In genomic region chr7:129790136-129790535, GRCh38 we compare ENCODE assay signal across 12 cellular contexts.
"Had no signal": no experiment of that assay in that cellular context is flagged by ENCODE, and none has a peak within 500 bp of the region (broad histone marks: within the 10 kb centered on the region; RNA-seq: fewer than 3 reads in every experiment).

No MANE protein-coding gene starts in this region.

- H3K4me3 ChIP-seq: adrenal gland, body of pancreas, ovary, upper lobe of left lung had no signal

- H3K27ac ChIP-seq: adrenal gland, body of pancreas, ovary, upper lobe of left lung had no signal

- H3K36me3 ChIP-seq: adrenal gland, ovary, upper lobe of left lung had no signal

- H3K27me3 ChIP-seq: ovary had no signal

- H3K9me3 ChIP-seq: adrenal gland, body of pancreas, ovary, upper lobe of left lung had no signal

- DNase-seq: activated CD4-positive, alpha-beta T cell treated with anti-CD3 and anti-CD28 coated beads, Interleukin-2, amount 10 ng/mL, durations not matched to agents 7 days and 5 days; activated CD4-positive, CD25-positive, alpha-beta regulatory T cell; activated naive CD4-positive, alpha-beta T cell treated with anti-CD3 and anti-CD28 coated beads, Interleukin-2, amount 50 U/mL, for 16 hours; adrenal gland; cortex of kidney; effector memory CD4-positive, alpha-beta T cell; erythroblast; kidney glomerular epithelial cell; ovary; stimulated activated CD4-positive, alpha-beta T cell treated with anti-CD3 and anti-CD28 coated beads, Interleukin-4, amount 100 ng/mL, for 24 hours; upper lobe of left lung had no signal

- ATAC-seq: body of pancreas had no signal
